2 cellular contexts compared by ENCODE assay signal in genomic region chr14:73140924-73141323, GRCh38.
TF ChIP-seq lines count a peak whose summit lies in the region.

No MANE protein-coding gene starts in this region.

TF ChIP-seq in IMR-90, 13 proteins besides CTCF, POLR2A, EP300 and RAD21:
- TF ChIP-seq MXI1 (IDR thresholded peaks at IDR 0.05; ENCODE audit: borderline replicate concordance, low read depth, low read length) (no peak), ELK1 (IDR thresholded peaks at IDR 0.05; ENCODE audit: borderline replicate concordance, low read depth, low read length) (no peak), SMC3 (IDR thresholded peaks at IDR 0.05; ENCODE audit: low read depth, low read length) (no peak), RCOR1 (IDR thresholded peaks at IDR 0.05; ENCODE audit: insufficient replicate concordance, low read length) (no peak), MAZ (IDR thresholded peaks at IDR 0.05; ENCODE audit: borderline replicate concordance, low read depth, low read length) (no peak), BHLHE40 (IDR thresholded peaks at IDR 0.05; ENCODE audit: low read depth, low read length) (no peak), USF2 (IDR thresholded peaks at IDR 0.05; ENCODE audit: low read depth, low read length) (no peak), CEBPB (IDR thresholded peaks at IDR 0.05; ENCODE audit: low read depth, low read length) (no peak), CHD1 (IDR thresholded peaks at IDR 0.05; ENCODE audit: low read depth, low read length) (no peak)

TF ChIP-seq in K562, 482 proteins besides CTCF, POLR2A, EP300 and RAD21:
- TF ChIP-seq, protein P1, sequence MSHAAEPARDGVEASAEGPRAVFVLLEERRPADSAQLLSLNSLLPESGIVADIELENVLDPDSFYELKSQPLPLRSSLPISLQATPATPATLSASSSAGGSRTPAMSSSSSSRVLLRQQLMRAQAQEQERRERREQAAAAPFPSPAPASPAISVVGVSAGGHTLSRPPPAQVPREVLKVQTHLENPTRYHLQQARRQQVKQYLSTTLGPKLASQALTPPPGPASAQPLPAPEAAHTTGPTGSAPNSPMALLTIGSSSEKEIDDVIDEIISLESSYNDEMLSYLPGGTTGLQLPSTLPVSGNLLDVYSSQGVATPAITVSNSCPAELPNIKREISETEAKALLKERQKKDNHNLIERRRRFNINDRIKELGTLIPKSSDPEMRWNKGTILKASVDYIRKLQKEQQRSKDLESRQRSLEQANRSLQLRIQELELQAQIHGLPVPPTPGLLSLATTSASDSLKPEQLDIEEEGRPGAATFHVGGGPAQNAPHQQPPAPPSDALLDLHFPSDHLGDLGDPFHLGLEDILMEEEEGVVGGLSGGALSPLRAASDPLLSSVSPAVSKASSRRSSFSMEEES (CRISPR knock-in tag; IDR thresholded peaks at IDR 0.05): peak; percentile 58
- TF ChIP-seq ZNF277 (CRISPR knock-in tag; IDR thresholded peaks at IDR 0.05; ENCODE audit: borderline replicate concordance) (no peak), ARID3B (CRISPR knock-in tag; IDR thresholded peaks at IDR 0.05; ENCODE audit: borderline replicate concordance) (no peak)
